25 cellular contexts compared by ENCODE assay signal in the genomic region with DNA sequence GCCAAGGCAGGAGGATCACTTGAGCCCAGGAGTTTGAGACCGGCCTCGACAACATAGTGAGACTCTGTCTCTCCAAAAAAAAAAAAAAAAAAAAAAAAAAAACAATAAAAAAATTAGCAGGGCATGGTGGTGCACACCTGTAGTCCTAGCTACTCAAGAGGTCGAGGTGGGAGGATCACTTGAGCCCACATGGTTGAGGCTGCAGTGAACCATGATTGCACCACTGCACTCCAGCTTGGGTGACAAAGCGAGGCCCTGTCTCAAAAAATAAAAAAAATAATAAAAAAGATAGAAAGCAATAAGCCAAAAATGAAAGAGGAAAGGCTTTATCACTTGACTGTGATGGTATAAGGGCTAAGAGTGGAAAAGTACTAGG. TPM values are rescaled to one million over a fixed set of nuclear protein-coding genes. Genes with fewer than 3 reads are reported as not detected.
DNase-seq lines count a peak whose midpoint lies in the region; ATAC-seq, FAIRE-seq and TF ChIP-seq lines count a peak whose summit lies in the region.
"Had no signal": no experiment of that assay in that cellular context is flagged by ENCODE, and none has a peak within 500 bp of the region (broad histone marks: within the 10 kb centered on the region; RNA-seq: fewer than 3 reads in every experiment).

No MANE protein-coding gene starts in this region.

- H4K5ac ChIP-seq in H1 (ENCODE audit: insufficient read length, low read depth, low read length) = no peak overlapping the region

- no peak overlapping the region for H3K23ac ChIP-seq in H1 (ENCODE audit: insufficient read length)

- no peaks in the 10 kb centered on the region for H3K23me2 ChIP-seq in H1 (ENCODE audit: low read depth, low read length)

- H3K4ac ChIP-seq in H1 (replicated peaks; ENCODE audit: insufficient read length, low read depth, low read length) = no peak overlapping the region

- no peak overlapping the region; the same call in 1 of the 2 replicates for H2BK20ac ChIP-seq in H1 (ENCODE audit: low read length)

- H3K27me3 ChIP-seq in heart left ventricle (no peaks in the 10 kb centered on the region), H1 (replicated peaks in 1 of 4; ENCODE audit: control insufficient read depth in 3 of 4, extremely low read depth in 1 of 4, insufficient read depth in 3 of 4, low read length in 3 of 4) (no peaks in the 10 kb centered on the region), pancreas (no peaks in the 10 kb centered on the region), thyroid gland (no peaks in the 10 kb centered on the region)
- H3K27me3 ChIP-seq: BE2C had no signal

- no peak overlapping the region; the same call in 1 of the 2 replicates for H4K8ac ChIP-seq in H1 (ENCODE audit: extremely low read depth, insufficient read depth, low read length)

- H4K91ac ChIP-seq in H1 (replicated peaks; ENCODE audit: insufficient read length, low read length) = no peak overlapping the region

- H3K4me2 ChIP-seq in H1 (ENCODE audit: insufficient read depth in 1 of 2, low read depth in 2 of 2, low read length in 2 of 2) = no peak overlapping the region

- no peaks in the 10 kb centered on the region for H3K79me1 ChIP-seq in H1 (ENCODE audit: low read depth, low read length)

- DNase-seq in heart left ventricle (no peak), left cardiac atrium (no peak), H1 (ENCODE audit: low read depth in 1 of 2, low spot score in 2 of 2) (no peak), pancreas (no peak), thyroid gland (no peak), T-helper 1 cell (no peak)
- DNase-seq in effector CD8-positive, alpha-beta T cell (lab: John Stamatoyannopoulos, UW) = no peak
- no peak for DNase-seq in stimulated activated CD4-positive, alpha-beta T cell treated with anti-CD3 and anti-CD28 coated beads, Interleukin-4, amount 100 ng/mL, for 4 hours
- DNase-seq: 8988T, ACHN, BE2C, Calu3, DMS153, H7, Karpas-422, NCI-H1436, NCI-H187, NCI-H2081 treated with DMSO at 0.1 percent for 48 hours, NCI-H2171, NCI-H226, NCI-H510A treated with DMSO at 0.1 percent for 48 hours, SHP77 treated with DMSO at 0.1 percent for 48 hours had no signal

- POLR2A ChIA-PET in H1 (lab: Charles Lee; ENCODE audit: partially characterized antibody) = interaction anchor here (11.5 kb wide), 1 partner anchor 13 kb away, joined by 130 read pairs; a partner anchor contains a TSS

- TF ChIP-seq POLR2A in heart left ventricle (IDR thresholded peaks at IDR 0.05) = no peak
- no peak for TF ChIP-seq POLR2A in H1 (IDR thresholded peaks at IDR 0.05; ENCODE audit: control extremely low read depth in 1 of 2, low read depth in 2 of 2, low read length in 2 of 2)
- no peak for TF ChIP-seq POLR2A in thyroid gland (IDR thresholded peaks at IDR 0.05)

- no peak overlapping the region for H3K9ac ChIP-seq in H1 (replicated peaks in 1 of 4; ENCODE audit: extremely low read depth in 1 of 4, low read depth in 3 of 4, low read length in 3 of 4)

- TF ChIP-seq EP300 in H1 (IDR thresholded peaks at IDR 0.05; ENCODE audit: borderline replicate concordance in 1 of 2, low read depth in 2 of 2, low read length in 2 of 2) = no peak

- WGBS in heart left ventricle, 4 donors = 93 to 96% (median 93%) methylated on average over 4 of the region's 4 CpGs
- WGBS in H1 (ENCODE audit: extremely low coverage in 1 of 2, insufficient coverage in 1 of 2, insufficient read length in 1 of 2, insufficient replicate concordance in 2 of 2, low coverage in 1 of 2, low lambda C conversion rate in 2 of 2, missing lambda C conversion rate in 1 of 2), 2 experiments = 89% methylated on average over 4 of the region's 4 CpGs; no CpG with 5 or more reads in 1 of the 2 experiments
- WGBS in pancreas, 2 donors = 91 to 92% methylated on average over 4 of the region's 4 CpGs
- WGBS in thyroid gland, 2 donors = 90 to 93% methylated on average over 4 of the region's 4 CpGs

- H2AK5ac ChIP-seq in H1 (ENCODE audit: low read depth, low read length) = no peak overlapping the region

- H2BK120ac ChIP-seq in H1 (replicated peaks; ENCODE audit: low read depth, low read length) = no peak overlapping the region

- CTCF ChIA-PET in H1 (lab: Charles Lee; ENCODE audit: partially characterized antibody) = interaction anchor here (0.6 to 8.2 kb wide), 3 partner anchors 19 to 250 kb away, joined by 3 to 39 read pairs (median 4); a partner anchor contains a TSS

- TF ChIP-seq CTCF in heart left ventricle (IDR thresholded peaks at IDR 0.05) (no peak), H1 (IDR thresholded peaks at IDR 0.05; ENCODE audit: control extremely low read depth in 1 of 3, insufficient read depth in 1 of 3, low read depth in 1 of 3, low read length in 3 of 3) (no peak), pancreas (IDR thresholded peaks at IDR 0.05) (no peak), thyroid gland (IDR thresholded peaks at IDR 0.05) (no peak)

- 0 out of 2 replicates have a peak overlapping the region, but pooled peaks have one; percentile 39 for H2BK12ac ChIP-seq in H1 (ENCODE audit: low read depth, low read length)

- H3K79me2 ChIP-seq in H1 (ENCODE audit: control insufficient read depth in 1 of 2, insufficient read depth in 2 of 2, low read length in 2 of 2) = no peaks in the 10 kb centered on the region

- intact Hi-C loops in heart left ventricle (cut with DNase I) = no loop called here
- intact Hi-C loops in left cardiac atrium (cut with DNase I) = loop anchor here in 1 of 2 donors (10.0 kb wide), 1 partner anchor 59 kb away; no protein-coding TSS in a partner anchor
- intact Hi-C loops in pancreas (cut with DNase I) = loop anchor here in 1 of 3 donors (10.0 kb wide), 1 partner anchor 249 kb away; a partner anchor contains a TSS
- intact Hi-C loops in thyroid gland (cut with DNase I) = no loop called here

- no peak overlapping the region for H3K56ac ChIP-seq in H1 (replicated peaks; ENCODE audit: insufficient read length, low read depth, low read length)

- no peaks in the 10 kb centered on the region for H4K20me1 ChIP-seq in H1 (replicated peaks in 1 of 2; ENCODE audit: control insufficient read depth in 1 of 2, insufficient read depth in 2 of 2, low read length in 2 of 2)

- FAIRE-seq in H1 (lab: Jason Lieb, UNC) (no peak), pancreas (lab: Jason Lieb, UNC) (no peak)
- FAIRE-seq: GM18507 had no signal

- H3K18ac ChIP-seq in H1 (ENCODE audit: extremely low read depth, low read length) = no peak overlapping the region

- no peak overlapping the region for H2AFZ ChIP-seq in H1 (ENCODE audit: low read length)

- H3K14ac ChIP-seq in H1 (ENCODE audit: insufficient read length) = no peak overlapping the region

- H3K27ac ChIP-seq in heart left ventricle (peak overlapping the region in 7 of 12 donors; percentile 39 to 77 (median 47)), H1 (ENCODE audit: low read depth, low read length) (no peak overlapping the region), pancreas (peak overlapping the region; percentile 74 to 90 (median 80)), thyroid gland (peak overlapping the region; percentile 89 to 94 (median 93))
- H3K27ac ChIP-seq: HL-60 had no signal

- peaks cover 0 to 4% (median 0%) of the 10 kb centered on the region in 9 donors for H3K36me3 ChIP-seq in heart left ventricle
- H3K36me3 ChIP-seq in H1 (ENCODE audit: control insufficient read depth in 2 of 4, insufficient read depth in 4 of 4, low read length in 3 of 4) = no peaks in the 10 kb centered on the region
- no peaks in the 10 kb centered on the region for H3K36me3 ChIP-seq in pancreas
- H3K36me3 ChIP-seq in thyroid gland = no peaks in the 10 kb centered on the region
- H3K36me3 ChIP-seq: BE2C had no signal

- no peak for ATAC-seq in heart left ventricle
- ATAC-seq in left cardiac atrium = no peak
- peak in 2 of 4 donors; percentile 0 to 4 for ATAC-seq in pancreas
- ATAC-seq: Panc1 had no signal

- H3K9me3 ChIP-seq in heart left ventricle (no peaks in the 10 kb centered on the region), H1 (ENCODE audit: insufficient read depth in 2 of 2, low read depth in 1 of 2, low read length in 1 of 2) (no peaks in the 10 kb centered on the region), pancreas (no peaks in the 10 kb centered on the region), thyroid gland (no peaks in the 10 kb centered on the region)
- H3K9me3 ChIP-seq: BE2C had no signal

- TF ChIP-seq RAD21 in H1 (IDR thresholded peaks at IDR 0.05 in 1 of 2, conservative IDR thresholded peaks at IDR 0.05 in 1 of 2; ENCODE audit: low read depth in 2 of 2, low read length in 2 of 2) = no peak

- H3K4me1 ChIP-seq in heart left ventricle = peaks cover 0 to 14% (median 5%) of the 10 kb centered on the region in 12 donors
- peaks cover 0 to 11% (median 6%) of the 10 kb centered on the region in 4 experiments; a peak in 5 of 7 replicates for H3K4me1 ChIP-seq in H1 (replicated peaks in 1 of 4; ENCODE audit: control insufficient read depth in 3 of 4, insufficient read depth in 4 of 4, low read length in 3 of 4)
- peaks cover 16 to 33% (median 25%) of the 10 kb centered on the region in 3 donors for H3K4me1 ChIP-seq in pancreas
- H3K4me1 ChIP-seq in thyroid gland = peaks cover 8 to 14% of the 10 kb centered on the region in 2 donors
- H3K4me1 ChIP-seq: BE2C had no signal

- peak overlapping the region; percentile 44; the same call in 1 of the 2 replicates for H2BK5ac ChIP-seq in H1 (ENCODE audit: low read depth, low read length)

- H3K4me3 ChIP-seq in heart left ventricle (no peak overlapping the region), H1 (ENCODE audit: extremely low read depth in 1 of 4, insufficient read depth in 2 of 4, low read depth in 3 of 4, low read length in 4 of 4) (no peak overlapping the region), pancreas (no peak overlapping the region), thyroid gland (replicated peaks in 1 of 3) (no peak overlapping the region)

- H2BK15ac ChIP-seq in H1 (ENCODE audit: low read length) = no peak overlapping the region

RNA-seq across cellular contexts. Expression of a gene that starts 10.2 kb away (rescaled TPM):
- 100 to 1,000 TPM; 301 to 751 (median 420) TPM for total RNA-seq in heart left ventricle
- 100 to 1,000 TPM; 295 to 554 TPM for polyA plus RNA-seq in heart left ventricle
- 100 to 1,000 TPM; 315 to 322 TPM for total RNA-seq in left cardiac atrium
- 444 and 458 TPM in 2 replicates for total RNA-seq in H1 (2021; fragmentation: NEBNext Ultra II Directional; extraction: Animal tissue kit (Norgen Biotek cat#: 25700))
- polyA plus RNA-seq in H1 (2011; rRNA removed) = 580 and 622 TPM in 2 replicates
- 440 TPM for polyA plus RNA-seq in H1 (2011; cell fraction: cytosol; rRNA removed)
- 281 TPM for polyA plus RNA-seq in H1 (2011; cell fraction: nucleus; rRNA removed)
- 462 to 475 TPM (median 467 TPM) in 4 replicates for polyA plus RNA-seq in H1 (2012, experiment 1 of 2)
- 310 TPM for polyA plus RNA-seq in H1 (2012, experiment 2 of 2)
- polyA plus RNA-seq in H1 (2013, experiment 1 of 2) = 461 TPM
- 478 TPM for polyA plus RNA-seq in H1 (2013, experiment 2 of 2)
- polyA minus RNA-seq in H1 (2011; rRNA and poly(A)+ RNA removed) = 175 and 197 TPM in 2 replicates
- 175 TPM for polyA minus RNA-seq in H1 (2011; cell fraction: cytosol; rRNA and poly(A)+ RNA removed)
- 99.6 TPM for polyA minus RNA-seq in H1 (2011; cell fraction: nucleus; rRNA and poly(A)+ RNA removed)
- 100 to 1,000 TPM; 106 to 146 (median 132) TPM for total RNA-seq in pancreas
- 100 to 1,000 TPM; 216 to 287 TPM for polyA plus RNA-seq in pancreas
- total RNA-seq in thyroid gland = 1,000 to 10,000 TPM in 3 of 4 donors, 100 to 1,000 TPM in 1; 695 to 2,015 (median 1,366) TPM

RNA-seq across cellular contexts. Expression of a gene that starts 21.9 kb away (rescaled TPM):
- total RNA-seq in heart left ventricle (10 to 100 TPM in 6 of 9 donors, 1 to 10 TPM in 3; 6.9 to 17.7 (median 10.7) TPM), left cardiac atrium (10 to 100 TPM in 1 of 2 donors, 1 to 10 TPM in 1; 9.3 to 17.2 TPM), pancreas (10 to 100 TPM; 11.3 to 34.4 (median 16.5) TPM), thyroid gland (10 to 100 TPM; 62.0 to 93.7 (median 76.6) TPM)
- polyA plus RNA-seq in heart left ventricle (10 to 100 TPM in 1 of 2 donors, 1 to 10 TPM in 1; 6.3 to 11.3 TPM), H1 (2011; rRNA removed) (34.4 and 42.7 TPM in 2 replicates), pancreas (10 to 100 TPM; 15.2 to 16.4 TPM)
- total RNA-seq in H1 (2021; fragmentation: NEBNext Ultra II Directional; extraction: Animal tissue kit (Norgen Biotek cat#: 25700)) = 93.6 and 96.8 TPM in 2 replicates
- 36.8 TPM for polyA plus RNA-seq in H1 (2011; cell fraction: cytosol; rRNA removed)
- 68.9 TPM for polyA plus RNA-seq in H1 (2011; cell fraction: nucleus; rRNA removed)
- 40.2 to 62.7 TPM (median 47.4 TPM) in 4 replicates for polyA plus RNA-seq in H1 (2012, experiment 1 of 2)
- 20.4 TPM for polyA plus RNA-seq in H1 (2012, experiment 2 of 2)
- 77.5 TPM for polyA plus RNA-seq in H1 (2013, experiment 1 of 2)
- 73.7 TPM for polyA plus RNA-seq in H1 (2013, experiment 2 of 2)
- polyA minus RNA-seq in H1 (2011; rRNA and poly(A)+ RNA removed) = 158 and 162 TPM in 2 replicates
- polyA minus RNA-seq in H1 (2011; cell fraction: cytosol; rRNA and poly(A)+ RNA removed) = 44.9 TPM
- polyA minus RNA-seq in H1 (2011; cell fraction: nucleus; rRNA and poly(A)+ RNA removed) = 110 TPM
